ENCODE assay signal across 25 cellular contexts in the genomic region with DNA sequence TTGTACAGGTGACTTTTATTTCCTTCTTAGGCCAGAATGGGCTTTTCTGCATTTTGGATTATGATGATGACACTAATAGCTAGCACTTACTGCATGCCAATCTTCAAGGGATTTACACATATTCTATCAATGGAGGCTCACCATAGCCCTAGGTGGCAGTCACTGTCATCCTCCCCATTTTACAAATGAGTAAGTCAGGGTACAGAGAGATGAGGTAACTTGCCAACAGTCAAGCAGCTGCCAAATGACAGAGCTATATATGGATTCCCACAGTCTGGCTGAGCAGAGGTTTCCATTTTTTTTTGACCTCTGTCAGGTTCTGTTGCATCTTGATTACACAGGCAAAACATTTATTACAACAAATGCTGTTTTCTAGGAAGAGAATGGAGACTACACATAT.
"Had no signal": no experiment of that assay in that cellular context is flagged by ENCODE, and none has a peak within 500 bp of the region (broad histone marks: within the 10 kb centered on the region; RNA-seq: fewer than 3 reads in every experiment).

No MANE protein-coding gene starts in this region.

- H3K4me1 ChIP-seq: body of pancreas had no signal

- H3K4me2 ChIP-seq: smooth muscle cell had no signal

- DNase-seq: activated CD4-positive, alpha-beta T cell treated with anti-CD3 and anti-CD28 coated beads, Interleukin-2, amount 50 U/mL, for 48 hours; activated CD4-positive, CD25-positive, alpha-beta regulatory T cell treated with anti-CD3 and anti-CD28 coated beads, Interleukin-2, amount 50 U/mL, for 72 hours; activated CD8-positive, alpha-beta memory T cell treated with anti-CD3 and anti-CD28 coated beads, Interleukin-2, amount 10 ng/mL, durations not matched to agents 7 days and 5 days; activated gamma-delta T cell treated with Interleukin-2 at 50 U/mL for 16 hours; activated T-cell treated with anti-CD3 and anti-CD28 coated beads, Interleukin-2, amount 50 U/mL, for 4 hours; amniotic stem cell; body of pancreas; central memory CD4-positive, alpha-beta T cell; cortex of kidney; effector CD4-positive, alpha-beta T cell; foreskin fibroblast; head of caudate nucleus; kidney glomerular epithelial cell; naive B cell; right cardiac atrium; stimulated activated CD4-positive, alpha-beta T cell treated with anti-CD3 and anti-CD28 coated beads, Interleukin-4, amount 100 ng/mL, for 4 hours; stimulated activated CD8-positive, alpha-beta memory T cell treated with anti-CD3 and anti-CD28 coated beads, Interleukin-4, amount 100 ng/mL, for 48 hours; stimulated activated naive CD4-positive, alpha-beta T cell treated with Interleukin-2 at 50 U/mL for 16 hours; T-cell; T1000; upper lobe of right lung had no signal

- H3K27ac ChIP-seq: body of pancreas, SK-N-MC, suprapubic skin, upper lobe of right lung had no signal

- H3K9me3 Mint-ChIP-seq: activated T-cell treated with anti-CD3 and anti-CD28 coated beads, Interleukin-2, amount 50 U/mL, for 4 hours; naive B cell; T-cell had no signal

- H3K4me1 Mint-ChIP-seq: naive B cell had no signal

- H3K27me3 ChIP-seq: body of pancreas, suprapubic skin, upper lobe of right lung had no signal

- H3K27me3 Mint-ChIP-seq: activated CD8-positive, alpha-beta memory T cell treated with anti-CD3 and anti-CD28 coated beads, Interleukin-2, amount 10 ng/mL, durations not matched to agents 7 days and 5 days; activated naive CD8-positive, alpha-beta T cell; naive B cell; T-cell had no signal

- H3K4me3 ChIP-seq: body of pancreas, SK-N-MC, smooth muscle cell, suprapubic skin, upper lobe of right lung had no signal

- H3K27ac Mint-ChIP-seq: activated CD8-positive, alpha-beta memory T cell treated with anti-CD3 and anti-CD28 coated beads, Interleukin-2, amount 10 ng/mL, durations not matched to agents 7 days and 5 days; activated naive CD8-positive, alpha-beta T cell had no signal

- H3K4me3 Mint-ChIP-seq: activated CD8-positive, alpha-beta memory T cell treated with anti-CD3 and anti-CD28 coated beads, Interleukin-2, amount 10 ng/mL, durations not matched to agents 7 days and 5 days; activated naive CD8-positive, alpha-beta T cell; activated T-cell treated with anti-CD3 and anti-CD28 coated beads, Interleukin-2, amount 50 U/mL, for 4 hours; naive B cell; T-cell had no signal

- H3K9me3 ChIP-seq: body of pancreas, suprapubic skin, upper lobe of right lung had no signal
